Comparison of ENCODE assay signal across 8 cellular contexts in genomic region chr5:8740595-8740994, GRCh38.
"Had no signal": no experiment of that assay in that cellular context is flagged by ENCODE, and none has a peak within 500 bp of the region (broad histone marks: within the 10 kb centered on the region; RNA-seq: fewer than 3 reads in every experiment).

No MANE protein-coding gene starts in this region.

- H3K27ac ChIP-seq: HL-60 had no signal

- H3K4me3 ChIP-seq: GM23338, K562 had no signal

- H2AFZ ChIP-seq: GM23338 had no signal

- H3K4me2 ChIP-seq: GM23338 had no signal

- ATAC-seq: GM23338, HCT116, K562 had no signal

- DNase-seq: H9, HFFc6, IMR-90, KG1 had no signal
